15 cellular contexts compared by ENCODE assay signal in the genomic region with DNA sequence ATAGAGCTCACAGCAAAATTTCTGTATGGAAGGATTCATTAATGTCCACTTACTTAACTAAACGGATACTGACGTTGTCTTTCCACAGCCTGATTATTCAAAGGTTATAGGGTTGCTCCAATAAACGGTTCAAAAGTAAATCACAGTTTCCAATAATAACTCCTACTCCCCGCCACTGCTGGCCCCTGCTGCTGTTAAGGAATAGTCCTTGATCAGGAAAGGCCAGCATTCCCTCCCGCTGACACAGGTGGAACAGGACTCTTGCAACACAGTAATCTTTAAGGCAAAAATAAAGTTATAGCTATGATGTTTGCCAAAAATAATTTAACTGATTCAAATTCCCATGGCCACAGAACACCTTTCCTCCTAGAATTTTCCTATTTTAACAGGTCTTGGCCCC. TPM values are rescaled to one million over a fixed set of nuclear protein-coding genes. Genes with fewer than 3 reads are reported as not detected.
DNase-seq lines count a peak whose midpoint lies in the region; ATAC-seq, FAIRE-seq and TF ChIP-seq lines count a peak whose summit lies in the region.
"Had no signal": no experiment of that assay in that cellular context is flagged by ENCODE, and none has a peak within 500 bp of the region (broad histone marks: within the 10 kb centered on the region; RNA-seq: fewer than 3 reads in every experiment).

No MANE protein-coding gene starts in this region.

- no peaks in the 10 kb centered on the region for H4K20me1 ChIP-seq in neural cell (ENCODE audit: insufficient read depth)

- DNase-seq in AG10803 (ENCODE audit: low read depth) (no peak), SJSA1 (ENCODE audit: low read depth in 1 of 2, low spot score in 2 of 2) (no peak), foreskin keratinocyte (no peak), RCC 7860 (ENCODE audit: low spot score) (no peak), urothelium cell line (ENCODE audit: low spot score) (no peak), GDM1 (lab: John Stamatoyannopoulos, UW) (no peak)
- no peak for DNase-seq in activated naive CD4-positive, alpha-beta T cell (lab: John Stamatoyannopoulos, UW)
- DNase-seq: activated B cell treated with CpG ODN at 0.5 μM for 24 hours; islet precursor cell; KBM-7; NCI-H2227 treated with DMSO at 0.1 percent for 48 hours; stimulated activated naive CD8-positive, alpha-beta T cell treated with anti-CD3 and anti-CD28 coated beads, Interleukin-15, Interleukin-2, amounts not matched to agents 100 U/mL and 50 U/mL, for 24 hours had no signal

- H3K27me3 ChIP-seq in SJSA1 (replicated peaks) (no peaks in the 10 kb centered on the region), foreskin keratinocyte (no peaks in the 10 kb centered on the region), neural cell (ENCODE audit: insufficient read depth, low read depth, low read length) (no peaks in the 10 kb centered on the region)

- 0 out of 2 replicates have a peak overlapping the region, but pooled peaks have one; percentile 9 for H3K4me3 ChIP-seq in AG10803 (ENCODE audit: low read length)
- no peak overlapping the region for H3K4me3 ChIP-seq in SJSA1
- no peak overlapping the region for H3K4me3 ChIP-seq in neural cell (ENCODE audit: low read length)
- H3K4me3 ChIP-seq: skin epidermis had no signal

- H3K36me3 ChIP-seq in SJSA1, result peaks cover 86% of the 10 kb centered on the region
- H3K36me3 ChIP-seq in neural cell (ENCODE audit: insufficient read depth, low read length), result no peaks in the 10 kb centered on the region

- peak; percentile 9 for TF ChIP-seq RAD21 in neural cell (conservative IDR thresholded peaks at IDR 0.05)

- H3K9me2 ChIP-seq in neural cell (ENCODE audit: insufficient read depth, low read length), result no peaks in the 10 kb centered on the region

- no peak for TF ChIP-seq CTCF in AG10803 (conservative IDR thresholded peaks at IDR 0.05; ENCODE audit: low read length)
- TF ChIP-seq CTCF in foreskin keratinocyte (conservative IDR thresholded peaks at IDR 0.05), result no peak
- TF ChIP-seq CTCF in neural cell (IDR thresholded peaks at IDR 0.05; ENCODE audit: poor library complexity, severe bottlenecking), result peak; percentile 3

- H3K27ac ChIP-seq in SJSA1 (peak overlapping the region; percentile 2; the same call in 1 of the 2 replicates), foreskin keratinocyte (peak overlapping the region; percentile 59), neural cell (ENCODE audit: low read length) (no peak overlapping the region)

- H3K4me1 ChIP-seq in SJSA1 (replicated peaks), result peaks cover 42% of the 10 kb centered on the region
- peaks cover 16% of the 10 kb centered on the region for H3K4me1 ChIP-seq in foreskin keratinocyte

- TF ChIP-seq EP300 in neural cell (conservative IDR thresholded peaks at IDR 0.05; ENCODE audit: poor library complexity, severe bottlenecking), result no peak

- no peaks in the 10 kb centered on the region for H3F3A ChIP-seq in neural cell (ENCODE audit: insufficient read depth, low read length, poor library complexity, severe bottlenecking)

- no peak overlapping the region for H3K9ac ChIP-seq in neural cell (ENCODE audit: low read length)

- no peak for FAIRE-seq in RCC 7860 (lab: Jason Lieb, UNC)
- FAIRE-seq in urothelium cell line (lab: Jason Lieb, UNC), result no peak
- FAIRE-seq: D721Med had no signal

- H2AFZ ChIP-seq in neural cell (ENCODE audit: low read depth, low read length), result no peak overlapping the region

- H3K79me2 ChIP-seq in neural cell (replicated peaks; ENCODE audit: insufficient read depth, low read length), result peaks cover 8% of the 10 kb centered on the region

- no peak for ATAC-seq in foreskin keratinocyte
- ATAC-seq: stimulated activated naive CD8-positive, alpha-beta T cell treated with anti-CD3 and anti-CD28 coated beads, Interleukin-15, Interleukin-2, amounts not matched to agents 100 U/mL and 50 U/mL, for 24 hours had no signal

- no peak overlapping the region for H3K4me2 ChIP-seq in neural cell (ENCODE audit: low read length)

- H3K9me3 ChIP-seq in SJSA1 (replicated peaks), result no peaks in the 10 kb centered on the region
- H3K9me3 ChIP-seq in neural cell (ENCODE audit: low read length), result no peaks in the 10 kb centered on the region

TF ChIP-seq in neural cell, 6 proteins besides CTCF, POLR2A, EP300 and RAD21:
- TF ChIP-seq, protein P1, sequence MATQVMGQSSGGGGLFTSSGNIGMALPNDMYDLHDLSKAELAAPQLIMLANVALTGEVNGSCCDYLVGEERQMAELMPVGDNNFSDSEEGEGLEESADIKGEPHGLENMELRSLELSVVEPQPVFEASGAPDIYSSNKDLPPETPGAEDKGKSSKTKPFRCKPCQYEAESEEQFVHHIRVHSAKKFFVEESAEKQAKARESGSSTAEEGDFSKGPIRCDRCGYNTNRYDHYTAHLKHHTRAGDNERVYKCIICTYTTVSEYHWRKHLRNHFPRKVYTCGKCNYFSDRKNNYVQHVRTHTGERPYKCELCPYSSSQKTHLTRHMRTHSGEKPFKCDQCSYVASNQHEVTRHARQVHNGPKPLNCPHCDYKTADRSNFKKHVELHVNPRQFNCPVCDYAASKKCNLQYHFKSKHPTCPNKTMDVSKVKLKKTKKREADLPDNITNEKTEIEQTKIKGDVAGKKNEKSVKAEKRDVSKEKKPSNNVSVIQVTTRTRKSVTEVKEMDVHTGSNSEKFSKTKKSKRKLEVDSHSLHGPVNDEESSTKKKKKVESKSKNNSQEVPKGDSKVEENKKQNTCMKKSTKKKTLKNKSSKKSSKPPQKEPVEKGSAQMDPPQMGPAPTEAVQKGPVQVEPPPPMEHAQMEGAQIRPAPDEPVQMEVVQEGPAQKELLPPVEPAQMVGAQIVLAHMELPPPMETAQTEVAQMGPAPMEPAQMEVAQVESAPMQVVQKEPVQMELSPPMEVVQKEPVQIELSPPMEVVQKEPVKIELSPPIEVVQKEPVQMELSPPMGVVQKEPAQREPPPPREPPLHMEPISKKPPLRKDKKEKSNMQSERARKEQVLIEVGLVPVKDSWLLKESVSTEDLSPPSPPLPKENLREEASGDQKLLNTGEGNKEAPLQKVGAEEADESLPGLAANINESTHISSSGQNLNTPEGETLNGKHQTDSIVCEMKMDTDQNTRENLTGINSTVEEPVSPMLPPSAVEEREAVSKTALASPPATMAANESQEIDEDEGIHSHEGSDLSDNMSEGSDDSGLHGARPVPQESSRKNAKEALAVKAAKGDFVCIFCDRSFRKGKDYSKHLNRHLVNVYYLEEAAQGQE (IDR thresholded peaks at IDR 0.05; ENCODE audit: borderline replicate concordance), result no peak
- TF ChIP-seq TAF1 (IDR thresholded peaks at IDR 0.05; ENCODE audit: low read depth) (no peak), POLR2AphosphoS5 (IDR thresholded peaks at IDR 0.05) (no peak), EZH2 (IDR thresholded peaks at IDR 0.05; ENCODE audit: borderline replicate concordance, insufficient read depth, low read length, poor library complexity, severe bottlenecking) (no peak), SMC3 (conservative IDR thresholded peaks at IDR 0.05; ENCODE audit: poor library complexity) (peak; percentile 27), MXI1 (conservative IDR thresholded peaks at IDR 0.05; ENCODE audit: poor library complexity, severe bottlenecking) (no peak)
TF ChIP-seq in neural cell: peak in this region for 1.

RNA-seq across cellular contexts. Expression of gene FAT1, which starts 53.9 kb away (rescaled TPM):
- 338 and 483 TPM in 2 replicates for total RNA-seq in SJSA1 (2014; rRNA removed; shearing (Covaris generic))
- 288 and 372 TPM in 2 replicates for total RNA-seq in foreskin keratinocyte
- 76.3 and 112 TPM in 2 replicates for polyA plus RNA-seq in foreskin keratinocyte
- 18.0 and 19.8 TPM in 2 replicates for polyA plus RNA-seq in neural cell
- 94.0 and 94.2 TPM in 2 replicates for polyA minus RNA-seq in neural cell
- total RNA-seq: activated B cell treated with CpG ODN at 0.5 μM for 24 hours had no signal
